In the genomic region with DNA sequence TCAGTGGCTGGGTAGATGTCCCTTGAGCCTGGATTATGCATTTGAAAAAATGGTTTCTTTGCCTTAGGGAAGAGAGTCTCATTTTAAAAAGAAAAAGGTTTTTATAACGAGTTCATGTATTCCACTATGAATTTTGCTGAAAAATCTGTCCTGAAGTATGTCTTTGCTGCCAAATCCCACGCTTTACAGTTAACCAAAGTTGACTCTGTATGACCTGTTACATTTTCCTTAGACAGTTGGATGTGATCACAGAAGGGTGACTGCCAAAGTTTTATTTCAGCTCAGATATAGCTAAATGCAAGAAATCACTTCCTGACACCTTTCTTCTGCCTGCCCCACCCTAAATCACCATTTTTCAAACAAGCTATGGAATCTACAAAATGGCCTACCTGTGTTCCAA, we compare ENCODE assay signal across 1 cellular context.
TF ChIP-seq lines count a peak whose summit lies in the region.

No MANE protein-coding gene starts in this region.

TF ChIP-seq in HepG2, 621 proteins besides CTCF, POLR2A, EP300 and RAD21 (continued from another document):
- TF ChIP-seq ZNF318 (CRISPR knock-in tag; IDR thresholded peaks at IDR 0.05) (no peak), ZNF839 (CRISPR knock-in tag; IDR thresholded peaks at IDR 0.05; ENCODE audit: borderline replicate concordance) (no peak), PRMT3 (CRISPR knock-in tag; IDR thresholded peaks at IDR 0.05; ENCODE audit: borderline replicate concordance, low read depth) (no peak)
- TF ChIP-seq, protein P1, sequence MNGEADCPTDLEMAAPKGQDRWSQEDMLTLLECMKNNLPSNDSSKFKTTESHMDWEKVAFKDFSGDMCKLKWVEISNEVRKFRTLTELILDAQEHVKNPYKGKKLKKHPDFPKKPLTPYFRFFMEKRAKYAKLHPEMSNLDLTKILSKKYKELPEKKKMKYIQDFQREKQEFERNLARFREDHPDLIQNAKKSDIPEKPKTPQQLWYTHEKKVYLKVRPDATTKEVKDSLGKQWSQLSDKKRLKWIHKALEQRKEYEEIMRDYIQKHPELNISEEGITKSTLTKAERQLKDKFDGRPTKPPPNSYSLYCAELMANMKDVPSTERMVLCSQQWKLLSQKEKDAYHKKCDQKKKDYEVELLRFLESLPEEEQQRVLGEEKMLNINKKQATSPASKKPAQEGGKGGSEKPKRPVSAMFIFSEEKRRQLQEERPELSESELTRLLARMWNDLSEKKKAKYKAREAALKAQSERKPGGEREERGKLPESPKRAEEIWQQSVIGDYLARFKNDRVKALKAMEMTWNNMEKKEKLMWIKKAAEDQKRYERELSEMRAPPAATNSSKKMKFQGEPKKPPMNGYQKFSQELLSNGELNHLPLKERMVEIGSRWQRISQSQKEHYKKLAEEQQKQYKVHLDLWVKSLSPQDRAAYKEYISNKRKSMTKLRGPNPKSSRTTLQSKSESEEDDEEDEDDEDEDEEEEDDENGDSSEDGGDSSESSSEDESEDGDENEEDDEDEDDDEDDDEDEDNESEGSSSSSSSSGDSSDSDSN (CRISPR knock-in tag; IDR thresholded peaks at IDR 0.05), result no peak
